1 cellular context compared by ENCODE assay signal in genomic region chr11:128701086-128701485, GRCh38.
TF ChIP-seq lines count a peak whose summit lies in the region.

No MANE protein-coding gene starts in this region.

TF ChIP-seq in GM12878, 131 proteins besides CTCF, POLR2A, EP300 and RAD21:
- TF ChIP-seq SUPT20H (IDR thresholded peaks at IDR 0.05; ENCODE audit: borderline replicate concordance, control insufficient read depth, low read depth, low read length), result no peak
- no peak for TF ChIP-seq ZBTB4 (CRISPR knock-in tag; IDR thresholded peaks at IDR 0.05)
- TF ChIP-seq STAT1 (conservative IDR thresholded peaks at IDR 0.05), result no peak
- TF ChIP-seq CHD4 (IDR thresholded peaks at IDR 0.05), result no peak
- TF ChIP-seq PBX3 (IDR thresholded peaks at IDR 0.05; ENCODE audit: insufficient replicate concordance, low read depth, low read length), result no peak
- no peak for TF ChIP-seq RUNX3 (IDR thresholded peaks at IDR 0.05; ENCODE audit: low read length)
- TF ChIP-seq NR2F1 (conservative IDR thresholded peaks at IDR 0.05), result no peak
- no peak for TF ChIP-seq RELA (IDR thresholded peaks at IDR 0.05; ENCODE audit: borderline replicate concordance, partially characterized antibody)
